ENCODE assay signal across 9 cellular contexts in the genomic region with DNA sequence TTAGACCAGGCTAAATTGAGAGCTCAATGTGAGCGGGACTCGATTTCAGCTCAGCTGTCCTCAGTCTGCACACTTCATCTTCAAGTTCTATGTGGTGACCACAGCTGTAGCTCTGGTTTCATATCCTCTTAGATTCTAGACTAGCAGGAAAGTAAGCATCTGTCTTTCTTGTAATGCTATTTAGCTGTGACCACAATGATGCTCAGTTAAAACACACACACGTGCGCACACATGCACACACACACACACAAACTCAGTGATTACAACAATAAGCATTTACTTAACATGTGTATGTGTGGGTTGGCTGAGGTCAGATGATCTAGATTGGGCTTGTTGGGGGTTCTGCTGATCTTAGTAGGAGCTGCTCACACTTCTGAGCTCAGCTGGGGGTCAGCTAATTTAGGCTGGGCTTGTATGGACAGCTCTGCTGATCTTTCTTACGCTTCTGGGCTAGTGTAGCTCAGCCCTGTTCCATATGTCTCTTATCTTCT.
DNase-seq lines count a peak whose midpoint lies in the region; ATAC-seq, FAIRE-seq and TF ChIP-seq lines count a peak whose summit lies in the region.
"Had no signal": no experiment of that assay in that cellular context is flagged by ENCODE, and none has a peak within 500 bp of the region (broad histone marks: within the 10 kb centered on the region; RNA-seq: fewer than 3 reads in every experiment).

No MANE protein-coding gene starts in this region.

- H3K9me2 ChIP-seq in DOHH2 (replicated peaks; ENCODE audit: control insufficient read depth, low read length): no peaks in the 10 kb centered on the region

- CTCF ChIA-PET in GM12878 (lab: Yijun Ruan, JAX): interaction anchor here (0.9 to 3.3 kb wide), 13 partner anchors 9 to 1263 kb away, joined by 3 to 31 read pairs (median 4); no protein-coding TSS in a partner anchor

- H3K4me1 ChIP-seq in DOHH2 (ENCODE audit: control insufficient read depth, low read length) (peaks cover 17% of the 10 kb centered on the region), GM12878 (ENCODE audit: control insufficient read depth, insufficient read depth, low read length) (peaks cover 21% of the 10 kb centered on the region), spleen (peaks cover 0 to 26% (median 20%) of the 10 kb centered on the region in 6 donors)

- H3K9ac ChIP-seq in GM12878 (ENCODE audit: control insufficient read depth, insufficient read depth, low read length): no peak overlapping the region

- H3F3A ChIP-seq in DOHH2 (ENCODE audit: control insufficient read depth, insufficient read depth): no peaks in the 10 kb centered on the region

- DNase-seq in GM12878 (ENCODE audit: low read depth, low spot score): peak; percentile 86
- no peak for DNase-seq in stimulated activated CD4-positive, alpha-beta T cell treated with anti-CD3 and anti-CD28 coated beads, Interleukin-4, amount 100 ng/mL, for 1 hour
- no peak for DNase-seq in spleen
- no peak for DNase-seq in KG1 (lab: John Stamatoyannopoulos, UW)
- no peak for DNase-seq in NCI-H446 (lab: John Stamatoyannopoulos, UW)

- TF ChIP-seq CTCF in DOHH2 (IDR thresholded peaks at IDR 0.05; ENCODE audit: low read depth, low read length, poor library complexity, severe bottlenecking) (no peak), GM12878 (IDR thresholded peaks at IDR 0.05 in 2 of 3, conservative IDR thresholded peaks at IDR 0.05 in 1 of 3; ENCODE audit: control insufficient read depth in 2 of 3, extremely low read depth in 1 of 3, insufficient read depth in 1 of 3, low read depth in 3 of 3, low read length in 3 of 3) (no peak), spleen (IDR thresholded peaks at IDR 0.05 in 8 of 11, conservative IDR thresholded peaks at IDR 0.05 in 3 of 11) (no peak)

- H2AFZ ChIP-seq in GM12878 (ENCODE audit: control insufficient read depth, low read depth, low read length): no peak overlapping the region

- SMC1A ChIA-PET in GM12878 (lab: Charles Lee; ENCODE audit: uncharacterized antibody, unreplicated experiment): interaction anchor here (0.6 to 4.0 kb wide), 18 partner anchors 9 to 1413 kb away, joined by 3 to 19 read pairs (median 3); no protein-coding TSS in a partner anchor

- peak; percentile 97 for FAIRE-seq in GM12878 (lab: Jason Lieb, UNC)
- FAIRE-seq: islet of Langerhans had no signal

- H4K20me1 ChIP-seq in DOHH2 (ENCODE audit: control insufficient read depth, insufficient read depth, low read depth, low read length) (no peaks in the 10 kb centered on the region), GM12878 (ENCODE audit: control insufficient read depth, insufficient read depth) (no peaks in the 10 kb centered on the region)

- no TSS peak for BruUV-seq in GM12878 (replicated peaks; lab: Mats Ljungman, UMichigan)

- no peak overlapping the region for H3K4me3 ChIP-seq in DOHH2 (ENCODE audit: low read length)
- no peak overlapping the region for H3K4me3 ChIP-seq in GM12878
- H3K4me3 ChIP-seq in spleen: no peak overlapping the region

- in situ Hi-C loops in GM12878 (cut with MboI): no loop called here

- POLR2A ChIA-PET in GM12878 (lab: Charles Lee): interaction anchor here (0.6 to 1.3 kb wide), 4 partner anchors 11 to 1112 kb away, joined by 3 to 5 read pairs (median 4); no protein-coding TSS in a partner anchor

- ATAC-seq in GM19452 (IDR thresholded peaks at IDR 0.05; ENCODE audit: unreplicated experiment) (peak; percentile 97), HG03108 (IDR thresholded peaks at IDR 0.05; ENCODE audit: unreplicated experiment) (peak; percentile 97), GM12878 (peak; percentile 97)

- H3K36me3 ChIP-seq in DOHH2 (ENCODE audit: control insufficient read depth, low read length): no peaks in the 10 kb centered on the region
- no peaks in the 10 kb centered on the region for H3K36me3 ChIP-seq in GM12878 (ENCODE audit: control insufficient read depth in 2 of 2, insufficient read depth in 2 of 2, low read length in 1 of 2)
- H3K36me3 ChIP-seq in spleen: no peaks in the 10 kb centered on the region

- TF ChIP-seq RAD21 in GM12878 (IDR thresholded peaks at IDR 0.05; ENCODE audit: insufficient read depth, low read depth, low read length): no peak

- no peaks in the 10 kb centered on the region for H3K9me3 ChIP-seq in DOHH2 (ENCODE audit: control insufficient read depth, insufficient read depth, low read length)
- H3K9me3 ChIP-seq in GM12878 (replicated peaks; ENCODE audit: control insufficient read depth, insufficient read depth, low read length): no peaks in the 10 kb centered on the region
- peaks cover 0 to 3% (median 0%) of the 10 kb centered on the region in 8 donors for H3K9me3 ChIP-seq in spleen

- H3K27me3 ChIP-seq in DOHH2 (ENCODE audit: control insufficient read depth, low read length) (no peaks in the 10 kb centered on the region), GM12878 (replicated peaks in 1 of 2; ENCODE audit: control insufficient read depth in 2 of 2, insufficient read depth in 2 of 2, low read length in 1 of 2) (peaks cover 0 to 2% of the 10 kb centered on the region in 2 experiments; a peak in 1 of 4 replicates), spleen (replicated peaks in 1 of 7) (no peaks in the 10 kb centered on the region)

- RAD21 ChIA-PET in GM12878 (lab: Charles Lee; ENCODE audit: unreplicated experiment): interaction anchor here (0.7 to 4.5 kb wide), 18 partner anchors 10 to 685 kb away, joined by 3 to 17 read pairs (median 3); a partner anchor contains a TSS

- intact Hi-C loops in GM12878 (cut with micrococcal nuclease; ENCODE audit: unreplicated experiment): loop anchor here (5.0 kb wide), 1 partner anchor 71 kb away; no protein-coding TSS in a partner anchor
- intact Hi-C loops in spleen (cut with DNase I; ENCODE audit: low total_unique reads): no loop called here

- no peaks in the 10 kb centered on the region for H3K79me2 ChIP-seq in DOHH2 (ENCODE audit: control insufficient read depth, low read length)
- H3K79me2 ChIP-seq in GM12878 (ENCODE audit: control insufficient read depth, insufficient read depth, low read length): no peaks in the 10 kb centered on the region

- peak; percentile 90 to 96 for TF ChIP-seq EP300 in GM12878 (IDR thresholded peaks at IDR 0.05; ENCODE audit: borderline replicate concordance in 1 of 2, control insufficient read depth in 1 of 2, low read depth in 2 of 2, low read length in 2 of 2)

- TF ChIP-seq POLR2A in GM12878 (IDR thresholded peaks at IDR 0.05; ENCODE audit: low read depth, low read length) (no peak), spleen (IDR thresholded peaks at IDR 0.05) (no peak)

- H3K27ac ChIP-seq in DOHH2 (ENCODE audit: low read depth, low read length): no peak overlapping the region
- H3K27ac ChIP-seq in GM12878 (ENCODE audit: control insufficient read depth, insufficient read depth): no peak overlapping the region
- no peak overlapping the region for H3K27ac ChIP-seq in spleen

- whole genome bisulfite sequencing in GM12878 (ENCODE audit: insufficient coverage, insufficient replicate concordance, low lambda C conversion rate, missing lambda C conversion rate): 6% methylated on average over 5 of the region's 5 CpGs
- 63 to 72% (median 66%) methylated on average over 5 of the region's 5 CpGs for WGBS in spleen, 5 donors

- peak overlapping the region; percentile 13; the same call in 1 of the 2 replicates for H3K4me2 ChIP-seq in DOHH2 (ENCODE audit: low read length)
- H3K4me2 ChIP-seq in GM12878 (ENCODE audit: control insufficient read depth, insufficient read depth): peak overlapping the region; percentile 58

TF ChIP-seq in GM12878, 131 proteins besides CTCF, POLR2A, EP300 and RAD21 (continues in another document):
- TF ChIP-seq, protein P1, sequence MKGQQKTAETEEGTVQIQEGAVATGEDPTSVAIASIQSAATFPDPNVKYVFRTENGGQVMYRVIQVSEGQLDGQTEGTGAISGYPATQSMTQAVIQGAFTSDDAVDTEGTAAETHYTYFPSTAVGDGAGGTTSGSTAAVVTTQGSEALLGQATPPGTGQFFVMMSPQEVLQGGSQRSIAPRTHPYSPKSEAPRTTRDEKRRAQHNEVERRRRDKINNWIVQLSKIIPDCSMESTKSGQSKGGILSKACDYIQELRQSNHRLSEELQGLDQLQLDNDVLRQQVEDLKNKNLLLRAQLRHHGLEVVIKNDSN (IDR thresholded peaks at IDR 0.05; ENCODE audit: borderline replicate concordance, extremely low read length, insufficient read depth, low read depth, low read length): no peak
- TF ChIP-seq, protein P2, sequence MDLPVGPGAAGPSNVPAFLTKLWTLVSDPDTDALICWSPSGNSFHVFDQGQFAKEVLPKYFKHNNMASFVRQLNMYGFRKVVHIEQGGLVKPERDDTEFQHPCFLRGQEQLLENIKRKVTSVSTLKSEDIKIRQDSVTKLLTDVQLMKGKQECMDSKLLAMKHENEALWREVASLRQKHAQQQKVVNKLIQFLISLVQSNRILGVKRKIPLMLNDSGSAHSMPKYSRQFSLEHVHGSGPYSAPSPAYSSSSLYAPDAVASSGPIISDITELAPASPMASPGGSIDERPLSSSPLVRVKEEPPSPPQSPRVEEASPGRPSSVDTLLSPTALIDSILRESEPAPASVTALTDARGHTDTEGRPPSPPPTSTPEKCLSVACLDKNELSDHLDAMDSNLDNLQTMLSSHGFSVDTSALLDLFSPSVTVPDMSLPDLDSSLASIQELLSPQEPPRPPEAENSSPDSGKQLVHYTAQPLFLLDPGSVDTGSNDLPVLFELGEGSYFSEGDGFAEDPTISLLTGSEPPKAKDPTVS (IDR thresholded peaks at IDR 0.05; ENCODE audit: low read depth, low read length): no peak
